ENCODE assay signal across 10 cellular contexts in the genomic region with DNA sequence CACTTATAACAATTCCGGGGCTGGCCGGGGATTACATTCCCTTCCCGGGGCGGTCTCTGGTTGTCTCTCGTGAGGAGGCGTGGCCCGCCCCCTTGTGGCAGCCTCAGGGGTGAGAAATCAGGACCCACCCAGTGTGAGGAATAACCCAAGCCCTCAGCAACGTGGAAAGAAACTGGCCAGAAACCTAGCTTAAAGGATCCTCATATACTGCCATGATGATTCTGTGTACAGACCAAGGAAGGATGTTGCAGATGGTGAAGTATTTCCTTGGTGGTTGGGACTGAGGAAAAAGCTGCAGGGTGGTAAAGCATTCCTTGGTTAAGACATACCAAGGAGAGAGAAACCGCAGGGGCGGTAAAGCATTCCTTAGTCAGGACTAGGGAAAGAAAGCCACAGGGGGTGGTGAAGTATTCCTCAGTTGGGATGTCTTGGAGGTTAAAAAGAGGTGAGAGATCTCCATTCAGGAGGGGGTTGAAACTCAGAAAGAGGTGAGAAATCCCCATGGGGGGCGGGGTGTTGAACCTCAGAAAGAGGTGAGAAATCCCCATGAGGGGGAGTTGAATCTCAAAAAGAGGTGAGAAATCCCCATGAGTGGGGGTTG.
DNase-seq lines count a peak whose midpoint lies in the region; ATAC-seq, FAIRE-seq and TF ChIP-seq lines count a peak whose summit lies in the region.
"Had no signal": no experiment of that assay in that cellular context is flagged by ENCODE, and none has a peak within 500 bp of the region (broad histone marks: within the 10 kb centered on the region; RNA-seq: fewer than 3 reads in every experiment).

No MANE protein-coding gene starts in this region.

- H3K36me3 Mint-ChIP-seq in chondrocyte (ENCODE audit: low read depth) (peaks cover 1% of the 10 kb centered on the region), neural progenitor cell (peaks cover 9% of the 10 kb centered on the region)

- H3K9ac ChIP-seq in neural progenitor cell: no peak overlapping the region

- H3K9me3 ChIP-seq in neural progenitor cell (ENCODE audit: low read depth): no peaks in the 10 kb centered on the region
- H3K9me3 ChIP-seq: breast epithelium had no signal

- H3K27ac Mint-ChIP-seq in chondrocyte (ENCODE audit: unreplicated experiment) (peak overlapping the region; percentile 52), neural progenitor cell (no peak overlapping the region)

- no peaks in the 10 kb centered on the region for H3K9me3 Mint-ChIP-seq in chondrocyte (ENCODE audit: low read depth)
- no peaks in the 10 kb centered on the region for H3K9me3 Mint-ChIP-seq in neural progenitor cell

- H3K27me3 ChIP-seq in neural progenitor cell: no peaks in the 10 kb centered on the region
- H3K27me3 ChIP-seq: breast epithelium had no signal

- no peak overlapping the region for H3K4me3 Mint-ChIP-seq in chondrocyte (ENCODE audit: unreplicated experiment)
- H3K4me3 Mint-ChIP-seq in neural progenitor cell: no peak overlapping the region

- H3K27ac ChIP-seq in neural progenitor cell: no peak overlapping the region
- H3K27ac ChIP-seq: breast epithelium had no signal

- DNase-seq in D721Med (ENCODE audit: insufficient read length, low spot score): no peak
- DNase-seq in HT1080 (ENCODE audit: low read depth): peak; percentile 88
- peak; percentile 67 for DNase-seq in chondrocyte (ENCODE audit: low spot score)
- peak; percentile 77 for DNase-seq in neural progenitor cell (ENCODE audit: low spot score)
- DNase-seq in AML-193 (lab: John Stamatoyannopoulos, UW): no peak
- DNase-seq in NCI-H2171 treated with DMSO at 0.1 percent for 48 hours (lab: John Stamatoyannopoulos, UW): no peak
- DNase-seq: NCI-H2227 treated with DMSO at 0.1 percent for 48 hours had no signal

- H3K4me2 ChIP-seq in neural progenitor cell: peak overlapping the region; percentile 4

- ATAC-seq in GM19395 (IDR thresholded peaks at IDR 0.05; ENCODE audit: unreplicated experiment) (no peak), HG02885 (IDR thresholded peaks at IDR 0.05; ENCODE audit: poor library complexity, unreplicated experiment) (no peak)

- peaks cover 40% of the 10 kb centered on the region for H3K4me1 ChIP-seq in neural progenitor cell
- H3K4me1 ChIP-seq: breast epithelium had no signal

- H3K27me3 Mint-ChIP-seq in chondrocyte (ENCODE audit: low read depth): no peaks in the 10 kb centered on the region
- peaks cover 2% of the 10 kb centered on the region for H3K27me3 Mint-ChIP-seq in neural progenitor cell (ENCODE audit: insufficient read depth, low read depth)

- H3K79me2 ChIP-seq in neural progenitor cell (ENCODE audit: low read depth): peaks cover 3% of the 10 kb centered on the region

- H3K4me3 ChIP-seq in neural progenitor cell: no peak overlapping the region
- H3K4me3 ChIP-seq: breast epithelium had no signal

- H3K4me1 Mint-ChIP-seq in chondrocyte (ENCODE audit: low read depth) (peaks cover 25% of the 10 kb centered on the region), neural progenitor cell (peaks cover 10% of the 10 kb centered on the region)

- H3K36me3 ChIP-seq in neural progenitor cell: no peaks in the 10 kb centered on the region
- H3K36me3 ChIP-seq: breast epithelium had no signal

- peaks cover 39% of the 10 kb centered on the region for H3F3A ChIP-seq in neural progenitor cell (ENCODE audit: low read depth)

- FAIRE-seq in D721Med (lab: Jason Lieb, UNC): no peak

- H4K20me1 ChIP-seq in neural progenitor cell (ENCODE audit: low read depth): peaks cover 22% of the 10 kb centered on the region

- TF ChIP-seq CTCF in D721Med (IDR thresholded peaks at IDR 0.05; ENCODE audit: insufficient read depth, missing control alignments) (peak; percentile 18), chondrocyte (IDR thresholded peaks at IDR 0.05) (peak; percentile 74), neural progenitor cell (IDR thresholded peaks at IDR 0.05) (peak; percentile 66)

- no peak overlapping the region for H2AFZ ChIP-seq in neural progenitor cell (replicated peaks)

Comparison
In these comparisons a context has a peak if more than half of its experiments do, and no peak if none do; other contexts are left out.
1. DNase-seq: peak in HT1080 (single experiment), chondrocyte (single experiment) and neural progenitor cell (single experiment); none in D721Med (single experiment), AML-193 (0 of 2) and NCI-H2171 treated with DMSO at 0.1 percent for 48 hours (single experiment).
2. CTCF ChIP-seq: peak in every context shown above with its lines; median percentile 74 in chondrocyte; 66 in neural progenitor cell; 18 in D721Med.